13 cellular contexts compared by ENCODE assay signal in genomic region chr19:2428756-2429711, GRCh38. TPM values are rescaled to one million over a fixed set of nuclear protein-coding genes. Genes with fewer than 3 reads are reported as not detected.
DNase-seq lines count a peak whose midpoint lies in the region; ATAC-seq, FAIRE-seq and TF ChIP-seq lines count a peak whose summit lies in the region.
"Had no signal": no experiment of that assay in that cellular context is flagged by ENCODE, and none has a peak within 500 bp of the region (broad histone marks: within the 10 kb centered on the region; RNA-seq: fewer than 3 reads in every experiment).

No MANE protein-coding gene starts in this region.

- H3K4me3 ChIP-seq in K562 (no peak overlapping the region), mesodermal cell (ENCODE audit: extremely low read depth, insufficient read depth, low read length, poor library complexity, severe bottlenecking) (no peak overlapping the region)
- H3K4me3 ChIP-seq: body of pancreas had no signal

- H3K27me3 ChIP-seq in K562 (ENCODE audit: control insufficient read depth in 2 of 2, insufficient read depth in 2 of 2, low read length in 2 of 2) = no peaks in the 10 kb centered on the region
- H3K27me3 ChIP-seq: body of pancreas had no signal

- H3K9me3 ChIP-seq in K562 (replicated peaks; ENCODE audit: control insufficient read depth, insufficient read depth, low read depth, low read length) (no peaks in the 10 kb centered on the region), mesodermal cell (ENCODE audit: control insufficient read depth, low read length) (no peaks in the 10 kb centered on the region)
- H3K9me3 ChIP-seq: body of pancreas had no signal

- CTCF ChIA-PET in K562 (lab: Yijun Ruan, JAX; ENCODE audit: low intra/inter-chr PET ratio) = no interaction called here

- H3K79me2 ChIP-seq in K562 (ENCODE audit: control insufficient read depth, insufficient read depth, low read length) = peaks cover 33% of the 10 kb centered on the region

- in situ Hi-C loops in G401 (cut with HindIII; ENCODE audit: low sequenced_read_pairs) (no loop called here), K562 (cut with MboI) (no loop called here)

- H3K4me2 ChIP-seq in K562 (ENCODE audit: insufficient read depth, low read length) = peak overlapping the region; percentile 98; the same call in 1 of the 2 replicates

- peaks cover 10% of the 10 kb centered on the region; the same call in 1 of the 2 replicates for H4K20me1 ChIP-seq in K562 (replicated peaks; ENCODE audit: control insufficient read depth, insufficient read depth, low read length)

- TF ChIP-seq CTCF in 22Rv1 (IDR thresholded peaks at IDR 0.05) (no peak), K562 (IDR thresholded peaks at IDR 0.05 in 2 of 3, conservative IDR thresholded peaks at IDR 0.05 in 1 of 3; ENCODE audit: insufficient read depth in 2 of 3, low read depth in 1 of 3, low read length in 3 of 3) (no peak)

- intact Hi-C loops in K562 (cut with micrococcal nuclease) = no loop called here
- intact Hi-C loops in head of caudate nucleus (cut with DNase I) = no loop called here

- ATAC-seq in K562 = no peak
- ATAC-seq in HG02610 (IDR thresholded peaks at IDR 0.05; ENCODE audit: unreplicated experiment) = no peak
- ATAC-seq: body of pancreas had no signal

- H3K9ac ChIP-seq in K562 (ENCODE audit: insufficient read depth in 1 of 2, low read depth in 2 of 2, low read length in 2 of 2) = peak overlapping the region in 1 of 2 experiments; percentile 75; a peak in 2 of 4 replicates

- H3K4me1 ChIP-seq in K562 (replicated peaks in 1 of 2; ENCODE audit: control insufficient read depth in 2 of 2, insufficient read depth in 2 of 2, low read length in 2 of 2) (peaks cover 11 to 71% of the 10 kb centered on the region in 2 experiments; a peak in 4 of 5 replicates), mesodermal cell (ENCODE audit: control insufficient read depth, insufficient read depth, low read length, poor library complexity, severe bottlenecking) (peaks cover 25% of the 10 kb centered on the region)

- DNase-seq in G401 (ENCODE audit: low spot score) = peak; percentile 20
- DNase-seq in K562 (ENCODE audit: extremely low read depth in 1 of 4, low spot score in 3 of 4) = no peak
- DNase-seq in MV-4-11 (lab: John Stamatoyannopoulos, UW) = no peak
- no peak for DNase-seq in HT-29 (ENCODE audit: low spot score)
- no peak for DNase-seq in head of caudate nucleus
- DNase-seq: Calu3, Karpas-422, NCI-H2227 treated with DMSO at 0.1 percent for 48 hours had no signal

- no peak for FAIRE-seq in K562 (lab: Jason Lieb, UNC)
- FAIRE-seq: GM18507 had no signal

- POLR2A ChIA-PET in K562 (lab: Yijun Ruan, JAX) = interaction anchor here (0.5 to 2.6 kb wide), 10 partner anchors 9 to 586 kb away, joined by 3 to 13 read pairs (median 4); no protein-coding TSS in a partner anchor

- no peak for TF ChIP-seq POLR2A in K562 (conservative IDR thresholded peaks at IDR 0.05)

- TF ChIP-seq RAD21 in K562 (CRISPR knock-in tag; conservative IDR thresholded peaks at IDR 0.05 in 1 of 2, IDR thresholded peaks at IDR 0.05 in 1 of 2) = no peak

- no peak for TF ChIP-seq EP300 in K562 (IDR thresholded peaks at IDR 0.05; ENCODE audit: low read length)

- H3K27ac ChIP-seq in 22Rv1 (peak overlapping the region; percentile 93; the same call in 1 of the 2 replicates), K562 (ENCODE audit: extremely low read depth, low read depth, low read length) (no peak overlapping the region; the same call in 2 of the 3 replicates), mesodermal cell (ENCODE audit: low read depth, low read length, severe bottlenecking) (peak overlapping the region; percentile 94)

- no peaks in the 10 kb centered on the region for H3K9me1 ChIP-seq in K562 (ENCODE audit: control insufficient read depth, insufficient read depth, low read length)

- WGBS in K562 (ENCODE audit: insufficient coverage, low coverage, missing lambda C conversion rate) = 90% methylated on average over 25 of the region's 37 CpGs
- WGBS in mesodermal cell (ENCODE audit: insufficient coverage in 2 of 2), 2 experiments = 93 to 94% methylated on average over 31 of the region's 37 CpGs

- H2AFZ ChIP-seq in K562 (ENCODE audit: low read depth, low read length) = no peak overlapping the region

- BruUV-seq in K562 (replicated peaks; lab: Mats Ljungman, UMichigan) = no TSS peak

- H3K36me3 ChIP-seq in K562 (ENCODE audit: control insufficient read depth, insufficient read depth, low read length) (peaks cover 69% of the 10 kb centered on the region; the same call in 2 of the 3 replicates), mesodermal cell (ENCODE audit: control insufficient read depth, insufficient read depth, low read length) (peaks cover 49% of the 10 kb centered on the region)

TF ChIP-seq in K562, 482 proteins besides CTCF, POLR2A, EP300 and RAD21 (continues in another document):
- TF ChIP-seq XRCC5 (IDR thresholded peaks at IDR 0.05; ENCODE audit: low read depth, low read length) = no peak

RNA-seq across cellular contexts. Expression of gene TIMM13, which starts 1.6 kb away (rescaled TPM):
- 79.4 and 104 TPM in 2 replicates for total RNA-seq in G401 (2014; rRNA removed; shearing (Covaris generic))
- 33.4 and 83.5 TPM in 2 replicates for total RNA-seq in K562 (2011; cell fraction: chromatin; rRNA removed; ENCODE audit: low replicate concordance)
- total RNA-seq in K562 (2011; cell fraction: nucleolus; rRNA removed) = 50.0 and 67.9 TPM in 2 replicates
- 30.1 and 33.7 TPM in 2 replicates for total RNA-seq in K562 (2011; cell fraction: nucleoplasm; rRNA removed)
- total RNA-seq in K562 (2014; rRNA removed) (112 and 140 TPM in 2 replicates), K562 (2014; rRNA removed; fragmentation: Illumina TruSeq; extraction: Trizol) (13.8 and 18.7 TPM in 2 replicates), K562 (2015; rRNA removed; fragmentation: Illumina TruSeq; extraction: Trizol) (81.1 and 90.4 TPM in 2 replicates), K562 (2021) (215 and 235 TPM in 2 replicates)
- polyA plus RNA-seq in K562 (2011; rRNA removed) (35.0 and 50.3 TPM in 2 replicates), K562 (2014; fragmentation: Illumina TruSeq; extraction: Trizol) (20.3 and 68.0 TPM in 2 replicates), K562 (2014; fragmentation: Nextera tagmentation; extraction: Ambion mirVana) (10 to 100 TPM; 17.6 to 71.8 TPM), K562 (2014; rRNA removed) (105 and 132 TPM in 2 replicates)
- polyA plus RNA-seq in K562 (2011; cell fraction: cytosol; rRNA removed) = 77.5 and 236 TPM in 2 replicates
- polyA plus RNA-seq in K562 (2011; cell fraction: nucleus; rRNA removed) = 41.8 and 63.1 TPM in 2 replicates
- 83.8 and 112 TPM in 2 replicates for polyA plus RNA-seq in K562 (2012)
- 4.1 and 9.6 TPM in 2 replicates for polyA minus RNA-seq in K562 (2011; rRNA and poly(A)+ RNA removed)
- polyA minus RNA-seq in K562 (2011; cell fraction: cytosol; rRNA and poly(A)+ RNA removed) = 27.2 and 34.0 TPM in 2 replicates
- 18.0 and 20.1 TPM in 2 replicates for polyA minus RNA-seq in K562 (2011; cell fraction: nucleus; rRNA and poly(A)+ RNA removed)
- polyA plus RNA-seq in mesodermal cell (2013, experiment 1 of 2) = 96.2 TPM
- 71.7 TPM for polyA plus RNA-seq in mesodermal cell (2013, experiment 2 of 2)
- total RNA-seq in HT-29 (2014; rRNA removed; shearing (Covaris generic)) = 154 and 163 TPM in 2 replicates

RNA-seq across cellular contexts. Expression of gene LMNB2, which starts 27.7 kb away (rescaled TPM):
- total RNA-seq in G401 (2014; rRNA removed; shearing (Covaris generic)) = 216 and 321 TPM in 2 replicates
- 40.1 and 85.1 TPM in 2 replicates for total RNA-seq in K562 (2011; cell fraction: chromatin; rRNA removed; ENCODE audit: low replicate concordance)
- total RNA-seq in K562 (2011; cell fraction: nucleolus; rRNA removed) = 40.9 and 42.2 TPM in 2 replicates
- total RNA-seq in K562 (2011; cell fraction: nucleoplasm; rRNA removed) = 35.7 and 48.3 TPM in 2 replicates
- total RNA-seq in K562 (2014; rRNA removed) (133 and 141 TPM in 2 replicates), K562 (2014; rRNA removed; fragmentation: Illumina TruSeq; extraction: Trizol) (46.8 and 52.9 TPM in 2 replicates), K562 (2015; rRNA removed; fragmentation: Illumina TruSeq; extraction: Trizol) (105 and 106 TPM in 2 replicates), K562 (2021) (98.3 and 123 TPM in 2 replicates)
- polyA plus RNA-seq in K562 (2011; rRNA removed) (90.3 and 94.7 TPM in 2 replicates), K562 (2014; fragmentation: Illumina TruSeq; extraction: Trizol) (117 and 161 TPM in 2 replicates), K562 (2014; fragmentation: Nextera tagmentation; extraction: Ambion mirVana) (under 1 TPM; 0.48 to 0.71 TPM), K562 (2014; rRNA removed) (94.5 and 105 TPM in 2 replicates)
- polyA plus RNA-seq in K562 (2011; cell fraction: cytosol; rRNA removed) = 191 and 212 TPM in 2 replicates
- polyA plus RNA-seq in K562 (2011; cell fraction: nucleus; rRNA removed) = 59.1 and 76.5 TPM in 2 replicates
- 58.8 and 94.2 TPM in 2 replicates for polyA plus RNA-seq in K562 (2012)
- polyA minus RNA-seq in K562 (2011; rRNA and poly(A)+ RNA removed) = 57.4 and 85.2 TPM in 2 replicates
- polyA minus RNA-seq in K562 (2011; cell fraction: cytosol; rRNA and poly(A)+ RNA removed) = 48.5 and 69.4 TPM in 2 replicates
- polyA minus RNA-seq in K562 (2011; cell fraction: nucleus; rRNA and poly(A)+ RNA removed) = 10.8 and 13.6 TPM in 2 replicates
- polyA plus RNA-seq in mesodermal cell (2013, experiment 1 of 2) = 83.7 TPM
- 74.4 TPM for polyA plus RNA-seq in mesodermal cell (2013, experiment 2 of 2)
- total RNA-seq in HT-29 (2014; rRNA removed; shearing (Covaris generic)) = 210 and 212 TPM in 2 replicates

RNA-seq across cellular contexts. Expression of gene GADD45B, which starts 46.9 kb away (rescaled TPM):
- total RNA-seq in G401 (2014; rRNA removed; shearing (Covaris generic)) = 39.5 and 44.2 TPM in 2 replicates
- 7.1 and 17.3 TPM in 2 replicates for total RNA-seq in K562 (2011; cell fraction: chromatin; rRNA removed; ENCODE audit: low replicate concordance)
- 18.6 and 27.0 TPM in 2 replicates for total RNA-seq in K562 (2011; cell fraction: nucleolus; rRNA removed)
- total RNA-seq in K562 (2011; cell fraction: nucleoplasm; rRNA removed) = 12.8 and 19.0 TPM in 2 replicates
- total RNA-seq in K562 (2014; rRNA removed) (3.9 and 4.1 TPM in 2 replicates), K562 (2014; rRNA removed; fragmentation: Illumina TruSeq; extraction: Trizol) (1.7 and 2.1 TPM in 2 replicates), K562 (2015; rRNA removed; fragmentation: Illumina TruSeq; extraction: Trizol) (1.9 and 2.0 TPM in 2 replicates), K562 (2021) (2.9 and 3.1 TPM in 2 replicates)
- polyA plus RNA-seq in K562 (2011; rRNA removed) (2.7 and 4.7 TPM in 2 replicates), K562 (2014; fragmentation: Illumina TruSeq; extraction: Trizol) (0.79 and 1.0 TPM in 2 replicates), K562 (2014; fragmentation: Nextera tagmentation; extraction: Ambion mirVana) (under 1 TPM; 0.06 to 0.18 TPM), K562 (2014; rRNA removed) (2.5 and 2.7 TPM in 2 replicates)
- polyA plus RNA-seq in K562 (2011; cell fraction: cytosol; rRNA removed) = 5.2 and 6.5 TPM in 2 replicates
- 8.7 and 19.6 TPM in 2 replicates for polyA plus RNA-seq in K562 (2011; cell fraction: nucleus; rRNA removed)
- polyA plus RNA-seq in K562 (2012) = 2.9 and 8.2 TPM in 2 replicates
- polyA minus RNA-seq in K562 (2011; rRNA and poly(A)+ RNA removed) = 3.5 and 5.2 TPM in 2 replicates
- 4.3 and 18.2 TPM in 2 replicates for polyA minus RNA-seq in K562 (2011; cell fraction: cytosol; rRNA and poly(A)+ RNA removed)
- 17.8 and 31.2 TPM in 2 replicates for polyA minus RNA-seq in K562 (2011; cell fraction: nucleus; rRNA and poly(A)+ RNA removed)
- polyA plus RNA-seq in mesodermal cell (2013, experiment 1 of 2) = 28.2 TPM
- 27.5 TPM for polyA plus RNA-seq in mesodermal cell (2013, experiment 2 of 2)
- 15.2 and 21.8 TPM in 2 replicates for total RNA-seq in HT-29 (2014; rRNA removed; shearing (Covaris generic))
